In genomic region chr16:29926675-29927522, GRCh38 we compare ENCODE assay signal across 8 cellular contexts. TPM values are rescaled to one million over a fixed set of nuclear protein-coding genes. Genes with fewer than 3 reads are reported as not detected.
DNase-seq lines count a peak whose midpoint lies in the region; ATAC-seq and TF ChIP-seq lines count a peak whose summit lies in the region.

No MANE protein-coding gene starts in this region.

- peak overlapping the region; percentile 93 for H2AFZ ChIP-seq in KMS-11 (ENCODE audit: low read depth)

- peak; percentile 15 for ATAC-seq in activated naive CD8-positive, alpha-beta T cell treated with anti-CD3 and anti-CD28 coated beads, Interleukin-2, amount 10 ng/mL, durations not matched to agents 7 days and 5 days (ENCODE audit: low read depth)

- H3K36me3 Mint-ChIP-seq in activated naive CD8-positive, alpha-beta T cell treated with anti-CD3 and anti-CD28 coated beads, Interleukin-2, amount 10 ng/mL, durations not matched to agents 7 days and 5 days, result peaks cover 5% of the 10 kb centered on the region

- H3K4me3 Mint-ChIP-seq in activated naive CD8-positive, alpha-beta T cell treated with anti-CD3 and anti-CD28 coated beads, Interleukin-2, amount 10 ng/mL, durations not matched to agents 7 days and 5 days, result peak overlapping the region; percentile 87

- H3K27ac Mint-ChIP-seq in activated naive CD8-positive, alpha-beta T cell treated with anti-CD3 and anti-CD28 coated beads, Interleukin-2, amount 10 ng/mL, durations not matched to agents 7 days and 5 days, result peak overlapping the region; percentile 93

- H3K4me2 ChIP-seq in KMS-11, result peak overlapping the region; percentile 70

- H4K20me1 ChIP-seq in KMS-11 (ENCODE audit: insufficient read depth), result no peaks in the 10 kb centered on the region

- H3K4me1 ChIP-seq in KMS-11 (ENCODE audit: low read depth, poor library complexity, severe bottlenecking), result peaks cover 28% of the 10 kb centered on the region

- H3K27ac ChIP-seq in KMS-11, result peak overlapping the region; percentile 43

- H3K9ac ChIP-seq in KMS-11, result peak overlapping the region; percentile 68; the same call in 1 of the 2 replicates

- no peaks in the 10 kb centered on the region for H3K36me3 ChIP-seq in KMS-11 (ENCODE audit: insufficient read depth)

- no peaks in the 10 kb centered on the region for H3K27me3 ChIP-seq in KMS-11 (ENCODE audit: insufficient read depth, low read depth)

- no peak for TF ChIP-seq CTCF in KMS-11 (conservative IDR thresholded peaks at IDR 0.05; ENCODE audit: low read depth, low read length)

- peaks cover 3% of the 10 kb centered on the region for H3K27me3 Mint-ChIP-seq in activated naive CD8-positive, alpha-beta T cell treated with anti-CD3 and anti-CD28 coated beads, Interleukin-2, amount 10 ng/mL, durations not matched to agents 7 days and 5 days

- no peaks in the 10 kb centered on the region for H3K9me3 Mint-ChIP-seq in activated naive CD8-positive, alpha-beta T cell treated with anti-CD3 and anti-CD28 coated beads, Interleukin-2, amount 10 ng/mL, durations not matched to agents 7 days and 5 days

- H3K4me1 Mint-ChIP-seq in activated naive CD8-positive, alpha-beta T cell treated with anti-CD3 and anti-CD28 coated beads, Interleukin-2, amount 10 ng/mL, durations not matched to agents 7 days and 5 days, result peaks cover 22% of the 10 kb centered on the region

- H3K79me2 ChIP-seq in KMS-11 (ENCODE audit: insufficient read depth, low read depth), result peaks cover 11% of the 10 kb centered on the region; the same call in 1 of the 2 replicates

- H3K4me3 ChIP-seq in KMS-11 (IDR thresholded peaks at IDR 0.05; ENCODE audit: insufficient read depth, low read depth, low read length), result no peak overlapping the region

- peak; percentile 45 for DNase-seq in NCI-H1105 treated with DMSO at 0.1 percent for 48 hours (lab: John Stamatoyannopoulos, UW)
- no peak for DNase-seq in NCI-H1105 (lab: John Stamatoyannopoulos, UW)
- peak; percentile 25 for DNase-seq in activated naive CD8-positive, alpha-beta T cell treated with anti-CD3 and anti-CD28 coated beads, Interleukin-2, amount 10 ng/mL, durations not matched to agents 7 days and 5 days
- DNase-seq in hepatic stellate cell (ENCODE audit: low spot score), result peak; percentile 50
- DNase-seq in renal cortical epithelial cell (ENCODE audit: low read depth), result peak; percentile 22
- DNase-seq in NCI-H524 treated with DMSO at 0.1 percent for 48 hours (lab: John Stamatoyannopoulos, UW), result no peak
- DNase-seq in NK-92 (lab: John Stamatoyannopoulos, UW; ENCODE audit: unreplicated experiment), result no peak

- POLR2A ChIA-PET in activated naive CD8-positive, alpha-beta T cell treated with anti-CD3 and anti-CD28 coated beads, Interleukin-2, amount 10 ng/mL, durations not matched to agents 7 days and 5 days (lab: Charles Lee), result interaction anchor here (0.5 to 3.1 kb wide), 20 partner anchors 10 to 235 kb away, joined by 3 to 29 read pairs (median 5); partner anchors contain the start of genes ASPHD1, CDIPT, DOC2A and HIRIP3

RNA-seq across cellular contexts. Expression of gene KCTD13, which starts 0.9 kb away (rescaled TPM):
- 10 to 100 TPM; 49.7 to 50.0 TPM for total RNA-seq in activated naive CD8-positive, alpha-beta T cell treated with anti-CD3 and anti-CD28 coated beads, Interleukin-2, amount 10 ng/mL, durations not matched to agents 7 days and 5 days
- 12.5 and 13.2 TPM in 2 replicates for total RNA-seq in renal cortical epithelial cell

RNA-seq across cellular contexts. Expression of gene ASPHD1, which starts 26.6 kb away (rescaled TPM):
- under 1 TPM in 1 of 2 experiments, not detected in 1; 0.42 TPM for total RNA-seq in activated naive CD8-positive, alpha-beta T cell treated with anti-CD3 and anti-CD28 coated beads, Interleukin-2, amount 10 ng/mL, durations not matched to agents 7 days and 5 days
- total RNA-seq in renal cortical epithelial cell, result 15.8 and 33.3 TPM in 2 replicates

RNA-seq across cellular contexts. Expression of gene SEZ6L2, which starts 27.5 kb away (rescaled TPM):
- total RNA-seq in activated naive CD8-positive, alpha-beta T cell treated with anti-CD3 and anti-CD28 coated beads, Interleukin-2, amount 10 ng/mL, durations not matched to agents 7 days and 5 days, result not detected
- 9.2 and 45.7 TPM in 2 replicates for total RNA-seq in renal cortical epithelial cell

RNA-seq across cellular contexts. Expression of gene TMEM219, which starts 35.0 kb away (rescaled TPM):
- 10 to 100 TPM; 67.8 to 74.5 TPM for total RNA-seq in activated naive CD8-positive, alpha-beta T cell treated with anti-CD3 and anti-CD28 coated beads, Interleukin-2, amount 10 ng/mL, durations not matched to agents 7 days and 5 days
- 48.9 and 112 TPM in 2 replicates for total RNA-seq in renal cortical epithelial cell

RNA-seq across cellular contexts. Expression of gene TAOK2, which starts 46.8 kb away (rescaled TPM):
- total RNA-seq in activated naive CD8-positive, alpha-beta T cell treated with anti-CD3 and anti-CD28 coated beads, Interleukin-2, amount 10 ng/mL, durations not matched to agents 7 days and 5 days, result 10 to 100 TPM; 51.6 to 53.4 TPM
- total RNA-seq in renal cortical epithelial cell, result 52.4 and 80.9 TPM in 2 replicates

Comparison
In these comparisons a context has a peak if more than half of its experiments do, and no peak if none do; other contexts are left out.
1. DNase-seq: peak in NCI-H1105 treated with DMSO at 0.1 percent for 48 hours (single experiment), activated naive CD8-positive, alpha-beta T cell treated with anti-CD3 and anti-CD28 coated beads, Interleukin-2, amount 10 ng/mL, durations not matched to agents 7 days and 5 days (single experiment), hepatic stellate cell (single experiment) and renal cortical epithelial cell (single experiment); none in NCI-H1105 (single experiment), NCI-H524 treated with DMSO at 0.1 percent for 48 hours (single experiment) and NK-92 (single experiment).
2. RNA of gene ASPHD1, which starts 26.6 kb away (total RNA-seq): 15.8 to 33.3 TPM in renal cortical epithelial cell; 0.42 TPM in activated naive CD8-positive, alpha-beta T cell treated with anti-CD3 and anti-CD28 coated beads, Interleukin-2, amount 10 ng/mL, durations not matched to agents 7 days and 5 days; every median in the first group is over 10 times any median in the second.